Comparison of ENCODE assay signal across 8 cellular contexts in the genomic region with DNA sequence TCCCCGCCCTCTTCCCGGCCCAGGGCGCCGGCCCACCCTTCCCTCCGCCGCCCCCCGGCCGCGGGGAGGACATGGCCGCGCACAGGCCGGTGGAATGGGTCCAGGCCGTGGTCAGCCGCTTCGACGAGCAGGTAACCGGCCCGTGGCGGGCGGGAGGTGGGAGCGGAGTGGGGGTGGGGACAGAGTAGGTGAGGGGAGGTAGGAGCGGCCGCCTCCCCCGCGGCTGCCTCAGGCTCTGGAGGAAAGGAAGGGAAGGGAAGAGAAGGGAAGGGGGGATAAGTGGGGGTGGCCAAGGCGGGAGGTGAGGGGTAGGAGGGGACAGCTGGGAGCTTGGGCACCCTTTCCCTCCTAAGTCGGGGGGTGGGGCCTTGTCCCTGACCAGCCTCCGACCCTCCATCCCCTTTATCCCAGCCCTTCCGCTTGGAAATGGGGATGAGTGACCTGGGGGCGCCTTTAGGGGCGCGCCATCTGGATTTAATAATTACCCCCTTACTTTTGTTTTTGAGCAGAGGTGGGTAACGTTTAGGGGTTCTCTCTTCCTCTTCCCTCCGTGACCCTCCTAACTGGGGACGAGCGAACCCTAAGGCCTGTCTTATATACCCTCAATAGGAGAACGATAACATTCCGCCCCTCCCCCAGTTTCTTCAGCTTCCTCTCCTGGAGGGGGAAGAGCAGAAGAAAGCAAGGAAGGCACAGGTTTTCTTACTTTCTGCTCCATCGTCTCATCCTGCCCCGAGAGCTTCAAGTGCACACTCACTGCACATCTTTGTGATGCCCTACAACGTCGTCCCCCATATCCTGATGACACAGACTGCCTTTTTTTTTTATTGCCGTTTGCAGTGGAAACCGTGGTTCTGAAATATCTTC. TPM values are rescaled to one million over a fixed set of nuclear protein-coding genes. Genes with fewer than 3 reads are reported as not detected.
DNase-seq lines count a peak whose midpoint lies in the region; ATAC-seq and TF ChIP-seq lines count a peak whose summit lies in the region.

No MANE protein-coding gene starts in this region.

- H3K27me3 ChIP-seq in ascending aorta, result no peaks in the 10 kb centered on the region
- no peaks in the 10 kb centered on the region for H3K27me3 ChIP-seq in right atrium auricular region

- intact Hi-C loops in ascending aorta (cut with DNase I) (no loop called here), posterior vena cava (cut with DNase I) (no loop called here)

- H3K9me3 ChIP-seq in ascending aorta, result no peaks in the 10 kb centered on the region
- no peaks in the 10 kb centered on the region for H3K9me3 ChIP-seq in right atrium auricular region

- H3K36me3 ChIP-seq in ascending aorta (no peaks in the 10 kb centered on the region), right atrium auricular region (no peaks in the 10 kb centered on the region)

- DNase-seq in activated T-cell treated with anti-CD3 and anti-CD28 coated beads for 1 hour (ENCODE audit: low read depth) (peak; percentile 4), activated T-cell treated with anti-CD3 and anti-CD28 coated beads for 4 hours (no peak), HuH-7 (ENCODE audit: low spot score) (peak; percentile 23), SKM-1 (lab: John Stamatoyannopoulos, UW; ENCODE audit: unreplicated experiment) (peak; percentile 63), ascending aorta (ENCODE audit: low spot score in 2 of 2) (peak in 1 of 2 donors; percentile 71), right atrium auricular region (ENCODE audit: low spot score) (no peak), posterior vena cava (ENCODE audit: low spot score) (peak; percentile 86)

- TF ChIP-seq CTCF in ascending aorta (IDR thresholded peaks at IDR 0.05) (peak in 1 of 3 experiments; percentile 3), right atrium auricular region (IDR thresholded peaks at IDR 0.05) (no peak)

- H3K4me1 ChIP-seq in ascending aorta, result peaks cover 0 to 5% of the 10 kb centered on the region in 2 donors
- peaks cover 0 to 15% of the 10 kb centered on the region in 2 donors for H3K4me1 ChIP-seq in right atrium auricular region

- H3K4me3 ChIP-seq in ascending aorta (peak overlapping the region; percentile 78 to 99), right atrium auricular region (peak overlapping the region; percentile 85 to 96)

- ATAC-seq in GM21367 (IDR thresholded peaks at IDR 0.05; ENCODE audit: unreplicated experiment), result no peak

- H3K27ac ChIP-seq in ascending aorta (peak overlapping the region; percentile 93 to 99), right atrium auricular region (peak overlapping the region; percentile 96 to 97)

RNA-seq across cellular contexts. Expression of gene NF1, which starts 0.7 kb away (rescaled TPM):
- total RNA-seq in ascending aorta (25.0 TPM), right atrium auricular region (10 to 100 TPM; 47.5 to 51.4 TPM), posterior vena cava (10 to 100 TPM; 47.7 to 70.1 TPM)

Comparison
In these comparisons a context has a peak if more than half of its experiments do, and no peak if none do; other contexts are left out.
1. DNase-seq: peak in activated T-cell treated with anti-CD3 and anti-CD28 coated beads for 1 hour (single experiment), HuH-7 (single experiment), SKM-1 (single experiment) and posterior vena cava (single experiment); none in activated T-cell treated with anti-CD3 and anti-CD28 coated beads for 4 hours (single experiment) and right atrium auricular region (single experiment).